10 cellular contexts compared by ENCODE assay signal in genomic region chr9:134592018-134592818, GRCh38. TPM values are rescaled to one million over a fixed set of nuclear protein-coding genes. Genes with fewer than 3 reads are reported as not detected.
A peak's percentile ranks its signal among the peaks of the same experiment; 100 is the strongest.
DNase-seq lines count a peak whose midpoint lies in the region; ATAC-seq, FAIRE-seq and TF ChIP-seq lines count a peak whose summit lies in the region.
"Had no signal": no experiment of that assay in that cellular context is flagged by ENCODE, and none has a peak within 500 bp of the region (broad histone marks: within the 10 kb centered on the region; RNA-seq: fewer than 3 reads in every experiment).

No MANE protein-coding gene starts in this region.

- H3K4me2 ChIP-seq in K562 (ENCODE audit: insufficient read depth, low read length): no peak overlapping the region

- intact Hi-C loops in K562 (cut with micrococcal nuclease): no loop called here

- H3K9me3 ChIP-seq in K562 (replicated peaks; ENCODE audit: control insufficient read depth, insufficient read depth, low read depth, low read length): no peaks in the 10 kb centered on the region
- no peaks in the 10 kb centered on the region for H3K9me3 ChIP-seq in thoracic aorta

- H3K79me2 ChIP-seq in K562 (ENCODE audit: control insufficient read depth, insufficient read depth, low read length): no peaks in the 10 kb centered on the region

- no peak overlapping the region for H3K27ac ChIP-seq in K562 (ENCODE audit: extremely low read depth, low read depth, low read length)
- H3K27ac ChIP-seq in thoracic aorta: peak overlapping the region; percentile 15 to 44

- ATAC-seq in K562: peak; percentile 67
- ATAC-seq in thoracic aorta (ENCODE audit: insufficient number of reproducible peaks, low FRiP score, low read depth): no peak

- CTCF ChIA-PET in K562 (lab: Yijun Ruan, JAX; ENCODE audit: low intra/inter-chr PET ratio): no interaction called here

- TF ChIP-seq RAD21 in K562 (CRISPR knock-in tag; conservative IDR thresholded peaks at IDR 0.05 in 1 of 2, IDR thresholded peaks at IDR 0.05 in 1 of 2): no peak

- WGBS in K562 (ENCODE audit: insufficient coverage, low coverage, missing lambda C conversion rate): 6% methylated on average over 29 of the region's 34 CpGs

- POLR2A ChIA-PET in K562 (lab: Yijun Ruan, JAX): interaction anchor here (0.6 to 0.9 kb wide), 2 partner anchors 14 to 1369 kb away, joined by 3 read pairs; no protein-coding TSS in a partner anchor

- H4K20me1 ChIP-seq in K562 (replicated peaks; ENCODE audit: control insufficient read depth, insufficient read depth, low read length): no peaks in the 10 kb centered on the region

- FAIRE-seq in K562 (lab: Jason Lieb, UNC) (no peak), GM12892 (lab: Jason Lieb, UNC) (no peak)
- FAIRE-seq: HTR-8/SVneo had no signal

- H3K9ac ChIP-seq in K562 (ENCODE audit: insufficient read depth in 1 of 2, low read depth in 2 of 2, low read length in 2 of 2): peak overlapping the region in 1 of 2 experiments; percentile 45; a peak in 1 of 4 replicates

- peak; percentile 75 for DNase-seq in HS-27A (ENCODE audit: low read depth)
- DNase-seq in K562 (ENCODE audit: extremely low read depth in 1 of 4, low spot score in 3 of 4): peak; percentile 24 to 55 (median 48)
- peak; percentile 15 for DNase-seq in left kidney (ENCODE audit: low read depth, low spot score)
- no peak for DNase-seq in thoracic aorta (ENCODE audit: low spot score)
- DNase-seq in GM12892 (ENCODE audit: insufficient read length): no peak
- DNase-seq in GM13976 (ENCODE audit: low spot score): no peak
- DNase-seq in SHP77 (lab: John Stamatoyannopoulos, UW): no peak
- DNase-seq: activated CD4-positive, alpha-beta T cell treated with anti-CD3 and anti-CD28 coated beads, Interleukin-2, amount 50 U/mL, for 4 hours; cerebellar nuclear complex had no signal

- H3K4me1 ChIP-seq in K562 (replicated peaks in 1 of 2; ENCODE audit: control insufficient read depth in 2 of 2, insufficient read depth in 2 of 2, low read length in 2 of 2): peaks cover 0 to 11% of the 10 kb centered on the region in 2 experiments; a peak in 2 of 5 replicates
- peaks cover 8 to 10% of the 10 kb centered on the region in 2 donors for H3K4me1 ChIP-seq in thoracic aorta (ENCODE audit: control insufficient read depth in 1 of 2, low read depth in 2 of 2)

- TF ChIP-seq CTCF in K562 (IDR thresholded peaks at IDR 0.05 in 2 of 3, conservative IDR thresholded peaks at IDR 0.05 in 1 of 3; ENCODE audit: insufficient read depth in 2 of 3, low read depth in 1 of 3, low read length in 3 of 3): no peak
- TF ChIP-seq CTCF in thoracic aorta (IDR thresholded peaks at IDR 0.05): no peak
- no peak for TF ChIP-seq CTCF in GM13976 (IDR thresholded peaks at IDR 0.05; ENCODE audit: borderline replicate concordance, control extremely low read depth, extremely low read depth, insufficient read depth, missing control alignments)

- TF ChIP-seq POLR2A in K562 (conservative IDR thresholded peaks at IDR 0.05) (no peak), GM12892 (IDR thresholded peaks at IDR 0.05; ENCODE audit: low read depth, low read length) (no peak)

- no TSS peak for BruUV-seq in K562 (replicated peaks; lab: Mats Ljungman, UMichigan)

- H2AFZ ChIP-seq in K562 (ENCODE audit: low read depth, low read length): no peak overlapping the region

- no peak for TF ChIP-seq EP300 in K562 (IDR thresholded peaks at IDR 0.05; ENCODE audit: low read length)

- H3K27me3 ChIP-seq in K562 (ENCODE audit: control insufficient read depth in 2 of 2, insufficient read depth in 2 of 2, low read length in 2 of 2) (peaks cover 4 to 32% of the 10 kb centered on the region in 2 experiments; a peak in 3 of 5 replicates), thoracic aorta (replicated peaks; ENCODE audit: insufficient read depth) (no peaks in the 10 kb centered on the region)

- H3K4me3 ChIP-seq in K562: no peak overlapping the region
- H3K4me3 ChIP-seq in thoracic aorta: peak overlapping the region; percentile 16

- H3K36me3 ChIP-seq in K562 (ENCODE audit: control insufficient read depth, insufficient read depth, low read length) (no peaks in the 10 kb centered on the region), thoracic aorta (no peaks in the 10 kb centered on the region)

- in situ Hi-C loops in K562 (cut with MboI) (no loop called here), GM13976 (cut with MboI; ENCODE audit: low sequenced_read_pairs, unreplicated experiment) (no loop called here)

- H3K9me1 ChIP-seq in K562 (ENCODE audit: control insufficient read depth, insufficient read depth, low read length): no peaks in the 10 kb centered on the region

TF ChIP-seq in K562, 482 proteins besides CTCF, POLR2A, EP300 and RAD21 (continues in another document):
- TF ChIP-seq SETDB1 (IDR thresholded peaks at IDR 0.05; ENCODE audit: low read length) (no peak), FOXA3 (CRISPR knock-in tag; conservative IDR thresholded peaks at IDR 0.05 in 1 of 2, IDR thresholded peaks at IDR 0.05 in 1 of 2) (peak; percentile 69 to 90), TBP (optimal IDR thresholded peaks at IDR 0.05; ENCODE audit: low read depth, low read length) (no peak), MBD2 (IDR thresholded peaks at IDR 0.05; ENCODE audit: borderline replicate concordance, low read depth) (no peak), ZZZ3 (IDR thresholded peaks at IDR 0.05) (no peak), ETS1 (conservative IDR thresholded peaks at IDR 0.05; ENCODE audit: control insufficient read depth, low read depth, low read length) (no peak), KDM1A (IDR thresholded peaks at IDR 0.05) (no peak), JUND (IDR thresholded peaks at IDR 0.05; ENCODE audit: borderline replicate concordance, low read depth, low read length) (0 out of 2 replicates have a peak, but pooled peaks have one; percentile 14), JUND (tag; IDR thresholded peaks at IDR 0.05; ENCODE audit: borderline replicate concordance, low read depth, low read length) (peak; percentile 50; the same call in 1 of the 3 replicates), BACH1 (tag; IDR thresholded peaks at IDR 0.05) (no peak), HDAC3 (IDR thresholded peaks at IDR 0.05; ENCODE audit: borderline replicate concordance, partially characterized antibody) (no peak), BRD9 (IDR thresholded peaks at IDR 0.05; ENCODE audit: low read depth, partially characterized antibody) (no peak), FOSL1 (tag; conservative IDR thresholded peaks at IDR 0.05) (0 out of 2 replicates have a peak, but pooled peaks have one; percentile 20)
- TF ChIP-seq, protein P1, sequence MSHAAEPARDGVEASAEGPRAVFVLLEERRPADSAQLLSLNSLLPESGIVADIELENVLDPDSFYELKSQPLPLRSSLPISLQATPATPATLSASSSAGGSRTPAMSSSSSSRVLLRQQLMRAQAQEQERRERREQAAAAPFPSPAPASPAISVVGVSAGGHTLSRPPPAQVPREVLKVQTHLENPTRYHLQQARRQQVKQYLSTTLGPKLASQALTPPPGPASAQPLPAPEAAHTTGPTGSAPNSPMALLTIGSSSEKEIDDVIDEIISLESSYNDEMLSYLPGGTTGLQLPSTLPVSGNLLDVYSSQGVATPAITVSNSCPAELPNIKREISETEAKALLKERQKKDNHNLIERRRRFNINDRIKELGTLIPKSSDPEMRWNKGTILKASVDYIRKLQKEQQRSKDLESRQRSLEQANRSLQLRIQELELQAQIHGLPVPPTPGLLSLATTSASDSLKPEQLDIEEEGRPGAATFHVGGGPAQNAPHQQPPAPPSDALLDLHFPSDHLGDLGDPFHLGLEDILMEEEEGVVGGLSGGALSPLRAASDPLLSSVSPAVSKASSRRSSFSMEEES (CRISPR knock-in tag; IDR thresholded peaks at IDR 0.05): no peak
- TF ChIP-seq, protein P2, sequence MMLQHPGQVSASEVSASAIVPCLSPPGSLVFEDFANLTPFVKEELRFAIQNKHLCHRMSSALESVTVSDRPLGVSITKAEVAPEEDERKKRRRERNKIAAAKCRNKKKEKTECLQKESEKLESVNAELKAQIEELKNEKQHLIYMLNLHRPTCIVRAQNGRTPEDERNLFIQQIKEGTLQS (IDR thresholded peaks at IDR 0.05): 0 out of 2 replicates have a peak, but pooled peaks have one; percentile 13
- TF ChIP-seq, protein P2 (CRISPR knock-in tag; conservative IDR thresholded peaks at IDR 0.05): no peak

RNA-seq across cellular contexts. Expression of gene COL5A1, which starts 49.4 kb away (rescaled TPM):
- 0.07 and 0.42 TPM in 2 replicates for total RNA-seq in K562 (2011; cell fraction: chromatin; rRNA removed; ENCODE audit: low replicate concordance)
- under 0.01 TPM in 1 of 2 replicates, not detected in the other for total RNA-seq in K562 (2011; cell fraction: nucleolus; rRNA removed)
- not detected in 2 replicates for total RNA-seq in K562 (2011; cell fraction: nucleoplasm; rRNA removed)
- under 0.01 TPM in 1 of 2 replicates, not detected in the other for total RNA-seq in K562 (2014; rRNA removed)
- total RNA-seq in K562 (2014; rRNA removed; fragmentation: Illumina TruSeq; extraction: Trizol): not detected in 2 replicates
- not detected in 2 replicates for total RNA-seq in K562 (2015; rRNA removed; fragmentation: Illumina TruSeq; extraction: Trizol)
- 0.13 TPM in 2 replicates for total RNA-seq in K562 (2021)
- not detected in 2 replicates for polyA plus RNA-seq in K562 (2011; rRNA removed)
- 0.01 and 0.04 TPM in 2 replicates for polyA plus RNA-seq in K562 (2011; cell fraction: cytosol; rRNA removed)
- polyA plus RNA-seq in K562 (2011; cell fraction: nucleus; rRNA removed): 0.04 and 0.23 TPM in 2 replicates
- polyA plus RNA-seq in K562 (2012): 0.26 TPM in 2 replicates
- not detected in 2 replicates for polyA plus RNA-seq in K562 (2014; fragmentation: Illumina TruSeq; extraction: Trizol)
- not detected for polyA plus RNA-seq in K562 (2014; fragmentation: Nextera tagmentation; extraction: Ambion mirVana)
- 0.04 TPM in 1 of 2 replicates, not detected in the other for polyA plus RNA-seq in K562 (2014; rRNA removed)
- not detected in 2 replicates for polyA minus RNA-seq in K562 (2011; rRNA and poly(A)+ RNA removed)
- polyA minus RNA-seq in K562 (2011; cell fraction: cytosol; rRNA and poly(A)+ RNA removed): 0.55 TPM in 1 of 2 replicates, not detected in the other
- polyA minus RNA-seq in K562 (2011; cell fraction: nucleus; rRNA and poly(A)+ RNA removed): under 0.01 TPM in 1 of 2 replicates, not detected in the other
- 100 to 1,000 TPM; 127 to 129 TPM for total RNA-seq in thoracic aorta
- 3.1 TPM for polyA plus RNA-seq in GM12892 (2012; ENCODE audit: missing spikeins)

Comparison
In these comparisons a context has a peak if more than half of its experiments do, and no peak if none do; other contexts are left out.
1. DNase-seq: peak in HS-27A (single experiment), K562 (4 of 4) and left kidney (single experiment); none in thoracic aorta (single experiment), GM12892 (single experiment), GM13976 (single experiment) and SHP77 (0 of 2).
2. RNA of gene COL5A1, which starts 49.4 kb away (total RNA-seq): 127 to 129 TPM in thoracic aorta; under 0.01 to 0.42 TPM in K562; every median in the first group is over 10 times any median in the second.